In the genomic region with DNA sequence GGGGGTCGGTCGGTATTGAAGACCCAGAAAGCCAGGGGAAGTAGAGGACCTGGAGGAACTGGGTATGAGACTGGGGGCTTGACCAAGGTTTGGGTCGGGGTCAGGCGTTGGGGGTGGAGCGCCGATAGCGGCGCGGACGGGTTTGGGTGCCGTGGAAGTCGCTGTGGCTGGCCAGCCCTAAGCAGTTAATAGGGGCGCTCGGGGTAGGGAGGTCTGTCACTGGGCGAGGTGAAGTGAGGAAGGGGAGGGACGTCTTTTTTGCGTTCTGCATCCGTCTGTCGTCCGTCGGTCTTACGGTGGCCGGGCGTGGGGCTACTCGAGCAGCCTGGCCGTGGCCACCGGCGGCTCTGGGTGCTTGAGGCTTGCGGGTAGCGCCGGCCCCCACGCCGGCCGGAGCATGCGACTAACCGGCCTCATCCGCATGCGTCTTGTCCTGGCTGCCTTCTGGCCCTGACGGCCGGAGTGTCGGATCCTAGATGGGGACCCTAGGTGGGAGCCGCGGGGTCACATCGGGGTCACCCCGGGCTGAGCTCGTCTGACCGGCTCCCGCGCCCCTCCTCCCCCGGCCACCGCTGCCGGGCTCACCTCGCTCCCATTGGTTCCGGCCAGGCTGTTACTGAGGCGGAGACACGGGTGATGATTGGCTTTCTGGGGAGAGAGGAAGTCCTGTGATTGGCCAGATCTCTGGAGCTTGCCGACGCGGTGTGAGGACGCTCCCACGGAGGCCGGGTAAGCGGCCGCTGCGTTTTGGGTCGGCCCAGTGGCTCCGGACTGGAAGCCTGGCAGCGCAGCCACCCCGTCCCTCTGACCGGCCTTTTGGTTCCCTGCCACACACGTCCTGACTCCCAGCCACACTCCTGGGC, we compare ENCODE assay signal across 8 cellular contexts. TPM values are rescaled to one million over a fixed set of nuclear protein-coding genes. Genes with fewer than 3 reads are reported as not detected.
DNase-seq lines count a peak whose midpoint lies in the region; ATAC-seq and TF ChIP-seq lines count a peak whose summit lies in the region.

No MANE protein-coding gene starts in this region.

- no peak overlapping the region for H2AFZ ChIP-seq in neural cell (ENCODE audit: low read depth, low read length)

- H3K4me3 ChIP-seq in foreskin fibroblast (ENCODE audit: low read depth in 1 of 2, low read length in 2 of 2) (peak overlapping the region; percentile 79 to 83), neural cell (ENCODE audit: low read length) (peak overlapping the region; percentile 99), subcutaneous abdominal adipose tissue (ENCODE audit: low read depth in 1 of 5, low read length in 5 of 5) (peak overlapping the region; percentile 68 to 94 (median 91))

- TF ChIP-seq CTCF in foreskin fibroblast (IDR thresholded peaks at IDR 0.05; ENCODE audit: low read depth, low read length) (no peak), neural cell (IDR thresholded peaks at IDR 0.05; ENCODE audit: poor library complexity, severe bottlenecking) (no peak)

- H3K79me2 ChIP-seq in neural cell (replicated peaks; ENCODE audit: insufficient read depth, low read length), result peaks cover 60% of the 10 kb centered on the region

- peaks cover 6% of the 10 kb centered on the region for H3F3A ChIP-seq in neural cell (ENCODE audit: insufficient read depth, low read length, poor library complexity, severe bottlenecking)

- peak; percentile 39 for TF ChIP-seq EP300 in neural cell (conservative IDR thresholded peaks at IDR 0.05; ENCODE audit: poor library complexity, severe bottlenecking)

- no peaks in the 10 kb centered on the region for H3K36me3 ChIP-seq in neural cell (ENCODE audit: insufficient read depth, low read length)
- peaks cover 0 to 46% (median 33%) of the 10 kb centered on the region in 5 donors for H3K36me3 ChIP-seq in subcutaneous abdominal adipose tissue (ENCODE audit: control insufficient read depth in 5 of 5, insufficient read depth in 5 of 5, low read length in 5 of 5)

- peak overlapping the region; percentile 97 for H3K4me2 ChIP-seq in neural cell (ENCODE audit: low read length)

- H3K27ac ChIP-seq in neural cell (ENCODE audit: low read length) (peak overlapping the region; percentile 94), subcutaneous abdominal adipose tissue (ENCODE audit: low read depth, low read length) (peak overlapping the region; percentile 100)

- DNase-seq in EL (peak; percentile 96), LHCN-M2 (ENCODE audit: low read depth) (peak; percentile 94), SIG-M5 treated with dmso at 0.1 percent for 504 hours (lab: John Stamatoyannopoulos, UW; ENCODE audit: unreplicated experiment) (peak; percentile 94), foreskin fibroblast (peak; percentile 94 to 98)
- peak; percentile 56 to 71 (median 59) for DNase-seq in activated naive CD4-positive, alpha-beta T cell (lab: John Stamatoyannopoulos, UW)

- peaks cover 61% of the 10 kb centered on the region for H4K20me1 ChIP-seq in neural cell (ENCODE audit: insufficient read depth)

- H3K27me3 ChIP-seq in neural cell (ENCODE audit: insufficient read depth, low read depth, low read length), result no peaks in the 10 kb centered on the region
- peaks cover 0 to 6% (median 0%) of the 10 kb centered on the region in 5 donors for H3K27me3 ChIP-seq in subcutaneous abdominal adipose tissue (ENCODE audit: control insufficient read depth in 5 of 5, insufficient read depth in 4 of 5, low read length in 5 of 5)

- H3K9me3 ChIP-seq in neural cell (ENCODE audit: low read length) (no peaks in the 10 kb centered on the region), subcutaneous abdominal adipose tissue (ENCODE audit: control insufficient read depth in 5 of 5, low read length in 5 of 5) (no peaks in the 10 kb centered on the region)

- H3K9ac ChIP-seq in neural cell (ENCODE audit: low read length), result peak overlapping the region; percentile 92
- peak overlapping the region; percentile 81 to 98 (median 95) for H3K9ac ChIP-seq in subcutaneous abdominal adipose tissue (ENCODE audit: low read length in 5 of 5)

- no peak for TF ChIP-seq RAD21 in neural cell (conservative IDR thresholded peaks at IDR 0.05)

- ATAC-seq in GM21786 (IDR thresholded peaks at IDR 0.05; ENCODE audit: unreplicated experiment), result peak; percentile 46

- H3K9me2 ChIP-seq in neural cell (ENCODE audit: insufficient read depth, low read length), result no peaks in the 10 kb centered on the region

- H3K4me1 ChIP-seq in subcutaneous abdominal adipose tissue (ENCODE audit: control insufficient read depth in 5 of 5, insufficient read depth in 5 of 5, low read length in 5 of 5), result peaks cover 12 to 46% (median 34%) of the 10 kb centered on the region in 5 donors

TF ChIP-seq in neural cell, 6 proteins besides CTCF, POLR2A, EP300 and RAD21:
- TF ChIP-seq EZH2 (IDR thresholded peaks at IDR 0.05; ENCODE audit: borderline replicate concordance, insufficient read depth, low read length, poor library complexity, severe bottlenecking) (no peak), POLR2AphosphoS5 (IDR thresholded peaks at IDR 0.05) (peak; percentile 50), MXI1 (conservative IDR thresholded peaks at IDR 0.05; ENCODE audit: poor library complexity, severe bottlenecking) (peak; percentile 66)
- TF ChIP-seq, protein P1, sequence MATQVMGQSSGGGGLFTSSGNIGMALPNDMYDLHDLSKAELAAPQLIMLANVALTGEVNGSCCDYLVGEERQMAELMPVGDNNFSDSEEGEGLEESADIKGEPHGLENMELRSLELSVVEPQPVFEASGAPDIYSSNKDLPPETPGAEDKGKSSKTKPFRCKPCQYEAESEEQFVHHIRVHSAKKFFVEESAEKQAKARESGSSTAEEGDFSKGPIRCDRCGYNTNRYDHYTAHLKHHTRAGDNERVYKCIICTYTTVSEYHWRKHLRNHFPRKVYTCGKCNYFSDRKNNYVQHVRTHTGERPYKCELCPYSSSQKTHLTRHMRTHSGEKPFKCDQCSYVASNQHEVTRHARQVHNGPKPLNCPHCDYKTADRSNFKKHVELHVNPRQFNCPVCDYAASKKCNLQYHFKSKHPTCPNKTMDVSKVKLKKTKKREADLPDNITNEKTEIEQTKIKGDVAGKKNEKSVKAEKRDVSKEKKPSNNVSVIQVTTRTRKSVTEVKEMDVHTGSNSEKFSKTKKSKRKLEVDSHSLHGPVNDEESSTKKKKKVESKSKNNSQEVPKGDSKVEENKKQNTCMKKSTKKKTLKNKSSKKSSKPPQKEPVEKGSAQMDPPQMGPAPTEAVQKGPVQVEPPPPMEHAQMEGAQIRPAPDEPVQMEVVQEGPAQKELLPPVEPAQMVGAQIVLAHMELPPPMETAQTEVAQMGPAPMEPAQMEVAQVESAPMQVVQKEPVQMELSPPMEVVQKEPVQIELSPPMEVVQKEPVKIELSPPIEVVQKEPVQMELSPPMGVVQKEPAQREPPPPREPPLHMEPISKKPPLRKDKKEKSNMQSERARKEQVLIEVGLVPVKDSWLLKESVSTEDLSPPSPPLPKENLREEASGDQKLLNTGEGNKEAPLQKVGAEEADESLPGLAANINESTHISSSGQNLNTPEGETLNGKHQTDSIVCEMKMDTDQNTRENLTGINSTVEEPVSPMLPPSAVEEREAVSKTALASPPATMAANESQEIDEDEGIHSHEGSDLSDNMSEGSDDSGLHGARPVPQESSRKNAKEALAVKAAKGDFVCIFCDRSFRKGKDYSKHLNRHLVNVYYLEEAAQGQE (IDR thresholded peaks at IDR 0.05; ENCODE audit: borderline replicate concordance), result no peak

RNA-seq across cellular contexts. Expression of gene TMEM88, which starts 10.3 kb away (rescaled TPM):
- 1.1 TPM in 1 of 2 replicates, not detected in the other for total RNA-seq in LHCN-M2 (2014; rRNA removed)
- 0.24 TPM for polyA plus RNA-seq in LHCN-M2 (2012)
- polyA plus RNA-seq in neural cell, result 4.2 and 6.7 TPM in 2 replicates
- 1.4 and 1.5 TPM in 2 replicates for polyA minus RNA-seq in neural cell

RNA-seq across cellular contexts. Expression of gene KDM6B, which starts 10.5 kb away (rescaled TPM):
- total RNA-seq in LHCN-M2 (2014; rRNA removed), result 1.8 and 2.1 TPM in 2 replicates
- polyA plus RNA-seq in LHCN-M2 (2012), result 2.7 TPM
- polyA plus RNA-seq in neural cell, result 2.5 and 4.4 TPM in 2 replicates
- 20.0 and 20.7 TPM in 2 replicates for polyA minus RNA-seq in neural cell

RNA-seq across cellular contexts. Expression of gene NAA38, which starts 12.8 kb away (rescaled TPM):
- total RNA-seq in LHCN-M2 (2014; rRNA removed), result 80.8 and 89.6 TPM in 2 replicates
- polyA plus RNA-seq in LHCN-M2 (2012), result 230 TPM
- 99.5 and 110 TPM in 2 replicates for polyA plus RNA-seq in neural cell
- polyA minus RNA-seq in neural cell, result 27.0 and 30.9 TPM in 2 replicates

RNA-seq across cellular contexts. Expression of gene CYB5D1, which starts 13.3 kb away (rescaled TPM):
- total RNA-seq in LHCN-M2 (2014; rRNA removed), result 5.6 and 7.8 TPM in 2 replicates
- polyA plus RNA-seq in LHCN-M2 (2012), result 4.1 TPM
- polyA plus RNA-seq in neural cell, result 21.1 and 30.4 TPM in 2 replicates
- 25.8 and 27.8 TPM in 2 replicates for polyA minus RNA-seq in neural cell

RNA-seq across cellular contexts. Expression of gene CHD3, which starts 44.1 kb away (rescaled TPM):
- 83.2 and 98.2 TPM in 2 replicates for total RNA-seq in LHCN-M2 (2014; rRNA removed)
- 85.2 TPM for polyA plus RNA-seq in LHCN-M2 (2012)
- 115 and 159 TPM in 2 replicates for polyA plus RNA-seq in neural cell
- polyA minus RNA-seq in neural cell, result 296 and 321 TPM in 2 replicates

Comparison
In these comparisons a context has a peak if more than half of its experiments do, and no peak if none do; other contexts are left out.
1. Peak in every context shown above with its lines: DNase-seq, ATAC-seq, H3K4me3 ChIP-seq and H3K27ac ChIP-seq.